8 cellular contexts compared by ENCODE assay signal in the genomic region with DNA sequence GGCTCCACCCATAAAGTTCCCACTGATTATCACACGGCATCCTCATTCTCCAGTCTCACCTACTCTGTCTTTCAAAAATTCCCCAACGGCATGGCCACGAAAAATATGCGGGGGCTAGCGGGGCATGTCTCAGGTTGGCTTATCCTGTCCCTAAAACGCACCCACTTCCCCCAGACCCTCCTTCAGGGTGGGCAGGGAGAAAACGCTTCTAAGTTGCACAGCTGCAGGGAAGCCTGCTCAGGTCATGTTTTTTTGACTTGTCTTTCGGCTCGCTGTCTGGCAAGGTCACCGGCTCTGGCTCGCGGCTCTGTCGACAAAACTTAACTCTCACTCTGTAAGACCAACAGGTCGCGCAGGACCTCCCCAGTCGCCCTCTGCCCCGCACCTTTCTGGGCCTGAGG. TPM values are rescaled to one million over a fixed set of nuclear protein-coding genes. Genes with fewer than 3 reads are reported as not detected.
DNase-seq lines count a peak whose midpoint lies in the region; ATAC-seq and TF ChIP-seq lines count a peak whose summit lies in the region.

No MANE protein-coding gene starts in this region.

- H3K36me3 ChIP-seq in CD8-positive, alpha-beta memory T cell (ENCODE audit: insufficient read depth, low read length), result no peaks in the 10 kb centered on the region
- H3K36me3 ChIP-seq in PC-3 (ENCODE audit: low read depth, low read length) (peaks cover 4% of the 10 kb centered on the region; the same call in 1 of the 2 replicates), endocrine pancreas (ENCODE audit: control insufficient read depth, insufficient read depth, low read length) (no peaks in the 10 kb centered on the region), parathyroid adenoma (ENCODE audit: control insufficient read depth, insufficient read depth, low read length) (no peaks in the 10 kb centered on the region)

- peaks cover 47 to 63% (median 60%) of the 10 kb centered on the region in 3 donors for H3K4me1 Mint-ChIP-seq in CD8-positive, alpha-beta memory T cell

- CTCF ChIA-PET in CD8-positive, alpha-beta memory T cell (lab: Charles Lee), result interaction anchor here (0.6 to 4.0 kb wide), 48 partner anchors 10 to 399 kb away, joined by 3 to 46 read pairs (median 5); partner anchors contain the start of genes PEX1, RBM48, SAMD9 and VPS50
- CTCF ChIA-PET in PC-3 (lab: Charles Lee), result interaction anchor here (0.5 to 2.1 kb wide), 9 partner anchors 49 to 304 kb away, joined by 3 to 10 read pairs (median 5); partner anchors contain the start of gene RBM48

- H3F3A ChIP-seq in PC-3 (ENCODE audit: low read length, unreplicated experiment), result no peaks in the 10 kb centered on the region

- no peak for TF ChIP-seq CTCF in PC-3 (conservative IDR thresholded peaks at IDR 0.05; ENCODE audit: low read depth, low read length)
- no peak for TF ChIP-seq CTCF in parathyroid adenoma (IDR thresholded peaks at IDR 0.05)

- H3K9ac ChIP-seq in PC-3 (ENCODE audit: low read length) (peak overlapping the region; percentile 80), endocrine pancreas (ENCODE audit: control insufficient read depth, insufficient read depth, low read length) (peak overlapping the region; percentile 80), parathyroid adenoma (peak overlapping the region; percentile 47)

- intact Hi-C loops in PC-3 (cut with micrococcal nuclease), result loop anchor here (1.0 to 10.0 kb wide), 6 partner anchors 24 to 402 kb away; partner anchors contain the start of gene VPS50

- H3K79me2 ChIP-seq in PC-3 (ENCODE audit: low read length) (peaks cover 78% of the 10 kb centered on the region), parathyroid adenoma (peaks cover 19% of the 10 kb centered on the region)

- H3K36me3 Mint-ChIP-seq in CD8-positive, alpha-beta memory T cell, result peaks cover 0 to 29% (median 2%) of the 10 kb centered on the region in 3 donors

- peak overlapping the region; percentile 73 for H3K27ac ChIP-seq in CD8-positive, alpha-beta memory T cell (ENCODE audit: low read depth, low read length)
- H3K27ac ChIP-seq in PC-3 (ENCODE audit: low read length) (peak overlapping the region; percentile 66), parathyroid adenoma (peak overlapping the region; percentile 89)

- H3K27ac Mint-ChIP-seq in CD8-positive, alpha-beta memory T cell, result peak overlapping the region; percentile 65 to 96 (median 94)

- ATAC-seq in GM21528 (IDR thresholded peaks at IDR 0.05; ENCODE audit: low FRiP score, unreplicated experiment) (peak; percentile 7), PC-3 (no peak)

- H3K9me3 ChIP-seq in CD8-positive, alpha-beta memory T cell (ENCODE audit: low read length), result no peaks in the 10 kb centered on the region
- H3K9me3 ChIP-seq in PC-3 (ENCODE audit: low read length) (no peaks in the 10 kb centered on the region), endocrine pancreas (ENCODE audit: control insufficient read depth, low read length) (no peaks in the 10 kb centered on the region), parathyroid adenoma (ENCODE audit: control insufficient read depth, low read length) (no peaks in the 10 kb centered on the region)

- H4K20me1 ChIP-seq in PC-3 (ENCODE audit: low read length), result no peaks in the 10 kb centered on the region

- H3K4me3 ChIP-seq in CD8-positive, alpha-beta memory T cell (ENCODE audit: low read length), result peak overlapping the region; percentile 81
- H3K4me3 ChIP-seq in PC-3 (ENCODE audit: low read length) (peak overlapping the region; percentile 82), endocrine pancreas (ENCODE audit: control insufficient read depth, insufficient read depth, low read length) (peak overlapping the region; percentile 96), parathyroid adenoma (ENCODE audit: low read depth, low read length) (peak overlapping the region; percentile 86)

- peaks cover 0 to 2% (median 0%) of the 10 kb centered on the region in 5 donors for H3K9me3 Mint-ChIP-seq in CD8-positive, alpha-beta memory T cell

- peak overlapping the region; percentile 81 for H2AFZ ChIP-seq in PC-3 (ENCODE audit: low read length)
- H2AFZ ChIP-seq in parathyroid adenoma, result peak overlapping the region; percentile 85

- peak overlapping the region; percentile 94 to 100 (median 97) for H3K4me3 Mint-ChIP-seq in CD8-positive, alpha-beta memory T cell

- peak overlapping the region; percentile 89 for H3K4me2 ChIP-seq in PC-3 (ENCODE audit: low read length)
- H3K4me2 ChIP-seq in parathyroid adenoma (ENCODE audit: low read length), result peak overlapping the region; percentile 91

- no peaks in the 10 kb centered on the region for H3K27me3 ChIP-seq in CD8-positive, alpha-beta memory T cell (ENCODE audit: insufficient read depth, low read length, poor library complexity, severe bottlenecking)
- no peaks in the 10 kb centered on the region for H3K27me3 ChIP-seq in PC-3 (ENCODE audit: low read length)
- no peaks in the 10 kb centered on the region for H3K27me3 ChIP-seq in endocrine pancreas (ENCODE audit: control insufficient read depth, insufficient read depth, low read length)
- no peaks in the 10 kb centered on the region for H3K27me3 ChIP-seq in parathyroid adenoma (ENCODE audit: control insufficient read depth, insufficient read depth, low read length)

- no TSS peak for BruUV-seq in PC-3 (replicated peaks; lab: Mats Ljungman, UMichigan)

- peaks cover 40% of the 10 kb centered on the region for H3K4me1 ChIP-seq in CD8-positive, alpha-beta memory T cell (ENCODE audit: insufficient read depth, low read length)
- peaks cover 31% of the 10 kb centered on the region for H3K4me1 ChIP-seq in PC-3 (ENCODE audit: insufficient read depth, low read length)
- peaks cover 21% of the 10 kb centered on the region for H3K4me1 ChIP-seq in endocrine pancreas (ENCODE audit: control insufficient read depth, insufficient read depth, low read length)
- H3K4me1 ChIP-seq in parathyroid adenoma, result peaks cover 17% of the 10 kb centered on the region

- peak in 1 of 5 donors; percentile 5 for DNase-seq in CD8-positive, alpha-beta memory T cell
- DNase-seq in PC-3 (peak; percentile 11), NK-92 (lab: John Stamatoyannopoulos, UW; ENCODE audit: unreplicated experiment) (no peak), RPMI8226 (no peak)
- no peak for DNase-seq in activated CD8-positive, alpha-beta memory T cell treated with anti-CD3 and anti-CD28 coated beads, Interleukin-2, amount 50 U/mL, for 48 hours

- POLR2A ChIA-PET in CD8-positive, alpha-beta memory T cell (lab: Charles Lee), result interaction anchor here (0.7 to 1.6 kb wide), 6 partner anchors 19 to 385 kb away, joined by 3 to 6 read pairs (median 4); no protein-coding TSS in a partner anchor
- POLR2A ChIA-PET in PC-3 (lab: Charles Lee; ENCODE audit: unreplicated experiment), result interaction anchor here (0.6 to 0.7 kb wide), 2 partner anchors 121 to 207 kb away, joined by 3 to 4 read pairs; no protein-coding TSS in a partner anchor

- H3K27me3 Mint-ChIP-seq in CD8-positive, alpha-beta memory T cell, result no peaks in the 10 kb centered on the region

- H3K9me2 ChIP-seq in PC-3 (replicated peaks; ENCODE audit: low read length), result no peaks in the 10 kb centered on the region

RNA-seq across cellular contexts. Expression of gene CDK6, which starts 3.8 kb away (rescaled TPM):
- total RNA-seq in CD8-positive, alpha-beta memory T cell, result 100 to 1,000 TPM; 231 to 235 TPM
- 20.7 TPM for polyA plus RNA-seq in CD8-positive, alpha-beta memory T cell
- 38.4 and 38.7 TPM in 2 replicates for total RNA-seq in PC-3 (2014; rRNA removed)
